In genomic region chr2:236321430-236321829, GRCh38 we compare ENCODE assay signal across 33 cellular contexts. TPM values are rescaled to one million over a fixed set of nuclear protein-coding genes. Genes with fewer than 3 reads are reported as not detected.
"Had no signal": no experiment of that assay in that cellular context is flagged by ENCODE, and none has a peak within 500 bp of the region (broad histone marks: within the 10 kb centered on the region; RNA-seq: fewer than 3 reads in every experiment).

No MANE protein-coding gene starts in this region.

- H3K27ac Mint-ChIP-seq: memory B cell; mesothelial cell of epicardium; naive thymus-derived CD4-positive, alpha-beta T cell; nephron; stimulated activated effector memory CD8-positive, alpha-beta T cell treated with anti-CD3 and anti-CD28 coated beads, Interleukin-12 subunit alpha, Interleukin-12 subunit beta, amount 100 ng/mL, for 72 hours had no signal

- H3K9me3 Mint-ChIP-seq: central memory CD8-positive, alpha-beta T cell; memory B cell; naive thymus-derived CD4-positive, alpha-beta T cell; stimulated activated effector memory CD8-positive, alpha-beta T cell treated with anti-CD3 and anti-CD28 coated beads, Interleukin-12 subunit alpha, Interleukin-12 subunit beta, amount 100 ng/mL, for 72 hours had no signal

- H3K4me3 ChIP-seq: colonic mucosa, esophagus squamous epithelium, lower lobe of right lung, psoas muscle, right lobe of liver, smooth muscle cell, stomach, thoracic aorta, tibial nerve, vagina had no signal

- ATAC-seq: left ventricle myocardium superior; lower lobe of right lung; naive thymus-derived CD4-positive, alpha-beta T cell; psoas muscle; right lobe of liver; stimulated activated effector memory CD8-positive, alpha-beta T cell treated with anti-CD3 and anti-CD28 coated beads, Interleukin-12 subunit alpha, Interleukin-12 subunit beta, amount 100 ng/mL, for 72 hours had no signal

- H3K4me3 Mint-ChIP-seq: central memory CD8-positive, alpha-beta T cell; memory B cell; mesothelial cell of epicardium; naive thymus-derived CD4-positive, alpha-beta T cell; nephron; stimulated activated effector memory CD8-positive, alpha-beta T cell treated with anti-CD3 and anti-CD28 coated beads, Interleukin-12 subunit alpha, Interleukin-12 subunit beta, amount 100 ng/mL, for 72 hours had no signal

- H3K9me3 ChIP-seq: colonic mucosa, esophagus squamous epithelium, lower lobe of right lung, psoas muscle, right lobe of liver, stomach, thoracic aorta, tibial nerve, vagina had no signal

- FAIRE-seq: endometrium, keratinocyte had no signal

- H3K27ac ChIP-seq: colonic mucosa, esophagus squamous epithelium, lower lobe of right lung, psoas muscle, right lobe of liver, stomach, thoracic aorta, vagina had no signal

- DNase-seq: colonic mucosa; dermis blood vessel endothelial cell; effector memory CD4-positive, alpha-beta T cell; erythroblast; esophagus squamous epithelium; foreskin melanocyte; left ventricle myocardium superior; lower lobe of right lung; naive thymus-derived CD4-positive, alpha-beta T cell; psoas muscle; retina; right lobe of liver; stimulated activated CD4-positive, alpha-beta T cell treated with anti-CD3 and anti-CD28 coated beads, Interleukin-12 subunit alpha, Interleukin-12 subunit beta, amount 100 ng/mL, for 4 hours; stimulated activated CD4-positive, alpha-beta T cell treated with anti-CD3 and anti-CD28 coated beads, Interleukin-1b, Interleukin-23, amount 100 ng/mL, for 48 hours; stimulated activated CD4-positive, alpha-beta T cell treated with anti-CD3 and anti-CD28 coated beads, Interleukin-4, amount 100 ng/mL, for 24 hours; stimulated activated naive CD4-positive, alpha-beta T cell treated with Interleukin-2 at 50 U/mL for 16 hours; stomach had no signal

- H3K4me2 ChIP-seq: smooth muscle cell had no signal

- H3K4me1 ChIP-seq: colonic mucosa, esophagus squamous epithelium, psoas muscle, right lobe of liver, tibial nerve, vagina had no signal

- H3K36me3 ChIP-seq: colonic mucosa, esophagus squamous epithelium, lower lobe of right lung, right lobe of liver, stomach, thoracic aorta, vagina had no signal

- H3K36me3 Mint-ChIP-seq: memory B cell; naive thymus-derived CD4-positive, alpha-beta T cell; stimulated activated effector memory CD8-positive, alpha-beta T cell treated with anti-CD3 and anti-CD28 coated beads, Interleukin-12 subunit alpha, Interleukin-12 subunit beta, amount 100 ng/mL, for 72 hours had no signal

- H3K27me3 ChIP-seq: colonic mucosa, esophagus squamous epithelium, right lobe of liver, stomach, tibial nerve, vagina had no signal

- H3K4me1 Mint-ChIP-seq: central memory CD8-positive, alpha-beta T cell; memory B cell; mesothelial cell of epicardium; nephron; stimulated activated effector memory CD8-positive, alpha-beta T cell treated with anti-CD3 and anti-CD28 coated beads, Interleukin-12 subunit alpha, Interleukin-12 subunit beta, amount 100 ng/mL, for 72 hours had no signal

RNA-seq across cellular contexts. Expression of gene ASB18, which starts 57.2 kb away (rescaled TPM):
- total RNA-seq: chondrocyte; colonic mucosa; dermis blood vessel endothelial cell; esophagus squamous epithelium; lower lobe of right lung; mesothelial cell of epicardium; mucosa of gallbladder; naive thymus-derived CD4-positive, alpha-beta T cell; osteocyte; right lobe of liver; smooth muscle cell; stomach; subcutaneous adipose tissue; thoracic aorta; tibial nerve; ureter; vagina had no signal
